ENCODE assay signal across 14 cellular contexts in the genomic region with DNA sequence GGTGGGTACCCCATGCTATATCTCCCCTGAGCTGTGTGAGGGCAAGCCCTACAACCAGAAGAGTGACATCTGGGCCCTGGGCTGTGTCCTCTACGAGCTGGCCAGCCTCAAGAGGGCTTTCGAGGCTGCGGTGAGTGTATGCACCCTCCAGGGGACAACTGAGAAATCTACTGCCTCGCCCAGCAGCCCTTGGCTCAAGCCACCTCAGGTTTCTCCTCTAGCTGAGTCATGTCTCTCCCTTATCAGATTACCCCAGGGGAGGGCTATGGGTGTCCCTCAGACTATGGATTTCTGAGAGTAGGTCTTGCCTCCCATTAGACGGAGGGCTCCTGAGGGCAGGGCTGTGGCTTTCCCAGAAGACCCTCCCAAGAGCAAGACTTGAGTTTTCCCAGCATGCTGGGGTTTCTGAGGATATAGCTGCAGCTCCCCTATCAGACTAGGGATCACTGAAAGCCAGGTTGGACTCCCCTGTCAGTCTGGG. TPM values are rescaled to one million over a fixed set of nuclear protein-coding genes. Genes with fewer than 3 reads are reported as not detected.
DNase-seq lines count a peak whose midpoint lies in the region; ATAC-seq, FAIRE-seq and TF ChIP-seq lines count a peak whose summit lies in the region.
"Had no signal": no experiment of that assay in that cellular context is flagged by ENCODE, and none has a peak within 500 bp of the region (broad histone marks: within the 10 kb centered on the region; RNA-seq: fewer than 3 reads in every experiment).

No MANE protein-coding gene starts in this region.

- no peaks in the 10 kb centered on the region for H3K27me3 ChIP-seq in SU-DHL-6 (ENCODE audit: low read length)
- H3K27me3 ChIP-seq: ovary had no signal

- no peaks in the 10 kb centered on the region for H3K79me2 ChIP-seq in SU-DHL-6 (ENCODE audit: insufficient read depth, low read length)

- no peak for TF ChIP-seq POLR2A in A549 (IDR thresholded peaks at IDR 0.05; ENCODE audit: low read length)

- no peak for FAIRE-seq in A549 (lab: Jason Lieb, UNC)
- FAIRE-seq in kidney (lab: Jason Lieb, UNC): no peak

- no peak for TF ChIP-seq EP300 in A549 (IDR thresholded peaks at IDR 0.05)

- H3K9ac ChIP-seq in SU-DHL-6 (ENCODE audit: low read length) (no peak overlapping the region), kidney (ENCODE audit: low read length in 2 of 2) (no peak overlapping the region)

- DNase-seq in A549 (ENCODE audit: low read depth in 1 of 2, low spot score in 1 of 2) (peak in 1 of 2 experiments; percentile 56), kidney (peak; percentile 60), mesenteric fat pad (ENCODE audit: low spot score) (no peak)
- DNase-seq in activated T-cell treated with anti-CD3 and anti-CD28 coated beads, Interleukin-2, amount 50 U/mL, for 4 hours: no peak
- DNase-seq in activated CD4-positive, CD25-positive, alpha-beta regulatory T cell (lab: John Stamatoyannopoulos, UW): no peak
- DNase-seq: activated CD8-positive, alpha-beta T cell treated with anti-CD3 and anti-CD28 coated beads, Interleukin-2, amount 10 ng/mL, durations not matched to agents 7 days and 5 days; left cardiac atrium; NCI-H1417; NCI-H2227 treated with DMSO at 0.1 percent for 48 hours; ovary had no signal

- CTCF ChIA-PET in A549 (lab: Yijun Ruan, JAX): interaction anchor here (1.2 to 17.5 kb wide), 4 partner anchors 9 to 168 kb away, joined by 3 to 977 read pairs (median 20); a partner anchor contains a TSS

- H3K9me3 ChIP-seq in A549: peaks cover 2% of the 10 kb centered on the region
- H3K9me3 ChIP-seq in SU-DHL-6 (ENCODE audit: insufficient read depth, low read length): peaks cover 6% of the 10 kb centered on the region; the same call in 1 of the 2 replicates
- H3K9me3 ChIP-seq in kidney (ENCODE audit: control insufficient read depth in 1 of 2, low read length in 2 of 2): no peaks in the 10 kb centered on the region
- H3K9me3 ChIP-seq: ovary had no signal

- TF ChIP-seq CTCF in A549 (IDR thresholded peaks at IDR 0.05) (no peak), GM12872 (IDR thresholded peaks at IDR 0.05; ENCODE audit: insufficient read depth, low read depth, low read length) (0 out of 3 replicates have a peak, but pooled peaks have one; percentile 2), SU-DHL-6 (IDR thresholded peaks at IDR 0.05; ENCODE audit: insufficient read depth, low read length, poor library complexity, severe bottlenecking) (no peak), kidney (IDR thresholded peaks at IDR 0.05; ENCODE audit: borderline replicate concordance, extremely low read depth, insufficient read depth) (no peak)

- 38% methylated on average over 5 of the region's 5 CpGs for WGBS in A549 (ENCODE audit: missing lambda C conversion rate)

- no peak overlapping the region for H2AFZ ChIP-seq in SU-DHL-6 (ENCODE audit: low read depth, low read length, severe bottlenecking)

- no peak for TF ChIP-seq RAD21 in A549 (conservative IDR thresholded peaks at IDR 0.05 in 1 of 2, IDR thresholded peaks at IDR 0.05 in 1 of 2)

- no peaks in the 10 kb centered on the region for H4K20me1 ChIP-seq in SU-DHL-6 (ENCODE audit: low read depth, low read length)

- ATAC-seq in A549: peak; percentile 73 to 76
- ATAC-seq in activated T-cell treated with anti-CD3 and anti-CD28 coated beads, Interleukin-2, amount 50 U/mL, for 4 hours: no peak
- no peak for ATAC-seq in HG02571 (IDR thresholded peaks at IDR 0.05; ENCODE audit: unreplicated experiment)
- ATAC-seq: activated CD8-positive, alpha-beta T cell treated with anti-CD3 and anti-CD28 coated beads, Interleukin-2, amount 10 ng/mL, durations not matched to agents 7 days and 5 days; left cardiac atrium had no signal

- H3K4me3 Mint-ChIP-seq in activated T-cell treated with anti-CD3 and anti-CD28 coated beads, Interleukin-2, amount 50 U/mL, for 4 hours: no peak overlapping the region
- H3K4me3 Mint-ChIP-seq: activated CD8-positive, alpha-beta T cell treated with anti-CD3 and anti-CD28 coated beads, Interleukin-2, amount 10 ng/mL, durations not matched to agents 7 days and 5 days had no signal

- H3K4me1 ChIP-seq in A549 (peaks cover 9% of the 10 kb centered on the region), kidney (ENCODE audit: control insufficient read depth in 1 of 2, insufficient read depth in 1 of 2, low read depth in 1 of 2, low read length in 2 of 2) (no peaks in the 10 kb centered on the region)

- H3K36me3 ChIP-seq in SU-DHL-6 (ENCODE audit: low read length) (peaks cover 10% of the 10 kb centered on the region; the same call in 1 of the 2 replicates), kidney (ENCODE audit: control insufficient read depth in 1 of 2, insufficient read depth in 2 of 2, low read length in 2 of 2) (peaks cover 0 to 2% of the 10 kb centered on the region in 2 donors)
- H3K36me3 ChIP-seq: ovary had no signal

- H3K9me2 ChIP-seq in SU-DHL-6 (replicated peaks; ENCODE audit: insufficient read depth, low read length): no peaks in the 10 kb centered on the region

- peaks cover 40% of the 10 kb centered on the region for H3F3A ChIP-seq in SU-DHL-6 (ENCODE audit: insufficient read depth)

- POLR2A ChIA-PET in A549 (lab: Yijun Ruan, JAX): interaction anchor here (0.9 to 1.5 kb wide), 2 partner anchors 8 to 9 kb away, joined by 5 to 10 read pairs; a partner anchor contains a TSS

- intact Hi-C loops in kidney (cut with DNase I): no loop called here

- H3K4me2 ChIP-seq in A549 (peak overlapping the region; percentile 23; the same call in 1 of the 3 replicates), SU-DHL-6 (ENCODE audit: low read depth, low read length, poor library complexity, severe bottlenecking) (no peak overlapping the region)

- H3K4me3 ChIP-seq in A549 (no peak overlapping the region), SU-DHL-6 (ENCODE audit: insufficient read depth, low read length, poor library complexity, severe bottlenecking) (no peak overlapping the region), kidney (ENCODE audit: low read length in 2 of 2) (no peak overlapping the region)
- H3K4me3 ChIP-seq: ovary had no signal

- H3K4me1 Mint-ChIP-seq in activated T-cell treated with anti-CD3 and anti-CD28 coated beads, Interleukin-2, amount 50 U/mL, for 4 hours (ENCODE audit: low read depth): peaks cover 19% of the 10 kb centered on the region

- no peaks in the 10 kb centered on the region for H3K27me3 Mint-ChIP-seq in activated T-cell treated with anti-CD3 and anti-CD28 coated beads, Interleukin-2, amount 50 U/mL, for 4 hours (ENCODE audit: low read depth)

- H3K9me3 Mint-ChIP-seq in activated T-cell treated with anti-CD3 and anti-CD28 coated beads, Interleukin-2, amount 50 U/mL, for 4 hours: no peaks in the 10 kb centered on the region

- H3K27ac ChIP-seq in A549 (peak overlapping the region; percentile 2 to 73; a peak in 3 of 6 replicates), SU-DHL-6 (ENCODE audit: low read depth, low read length) (peak overlapping the region; percentile 70), kidney (ENCODE audit: low read depth in 2 of 2, low read length in 2 of 2) (no peak overlapping the region)
- H3K27ac ChIP-seq: HL-60, ovary had no signal

- peaks cover 6% of the 10 kb centered on the region for H3K36me3 Mint-ChIP-seq in activated T-cell treated with anti-CD3 and anti-CD28 coated beads, Interleukin-2, amount 50 U/mL, for 4 hours (ENCODE audit: insufficient read depth)

RNA-seq across cellular contexts. Expression of a gene that starts 6.7 kb away (rescaled TPM):
- polyA plus RNA-seq in A549 (2011; rRNA removed) (5.1 and 7.7 TPM in 2 replicates), A549 (2017; fragmentation: RNase III; extraction: RNeasy Plus Mini Kit Qiagen cat#74134 plus additional on column Dnase treatment) (4.2 to 5.8 TPM (median 5.3 TPM) in 3 replicates), kidney (ENCODE audit: insufficient read depth, low read depth, low replicate concordance) (4.7 TPM)
- 7.1 and 7.7 TPM in 2 replicates for polyA plus RNA-seq in A549 (2012; cell fraction: cytosol; rRNA removed)
- 18.7 and 22.2 TPM in 2 replicates for polyA plus RNA-seq in A549 (2012; cell fraction: nucleus; rRNA removed)
- 11.4 and 16.4 TPM in 2 replicates for polyA minus RNA-seq in A549 (2011; rRNA and poly(A)+ RNA removed)
- total RNA-seq in kidney (20.6 TPM), mesenteric fat pad (2.3 TPM)
- total RNA-seq in activated T-cell treated with anti-CD3 and anti-CD28 coated beads, Interleukin-2, amount 50 U/mL, for 4 hours: 1 to 10 TPM; 5.8 to 7.7 (median 7.6) TPM

RNA-seq across cellular contexts. Expression of a gene that starts 8.5 kb away (rescaled TPM):
- polyA plus RNA-seq in A549 (2011; rRNA removed) (64.0 and 70.2 TPM in 2 replicates), A549 (2017; fragmentation: RNase III; extraction: RNeasy Plus Mini Kit Qiagen cat#74134 plus additional on column Dnase treatment) (65.0 to 68.2 TPM (median 66.0 TPM) in 3 replicates), kidney (ENCODE audit: insufficient read depth, low read depth, low replicate concordance) (53.4 TPM)
- 126 and 156 TPM in 2 replicates for polyA plus RNA-seq in A549 (2012; cell fraction: cytosol; rRNA removed)
- 492 and 652 TPM in 2 replicates for polyA plus RNA-seq in A549 (2012; cell fraction: nucleus; rRNA removed)
- polyA minus RNA-seq in A549 (2011; rRNA and poly(A)+ RNA removed): 215 and 259 TPM in 2 replicates
- total RNA-seq in kidney (118 TPM), mesenteric fat pad (17.5 TPM)
- total RNA-seq in activated T-cell treated with anti-CD3 and anti-CD28 coated beads, Interleukin-2, amount 50 U/mL, for 4 hours: 100 to 1,000 TPM; 221 to 247 (median 229) TPM

RNA-seq across cellular contexts. Expression of a gene that starts 9.2 kb away (rescaled TPM):
- polyA plus RNA-seq in A549 (2011; rRNA removed): 83.3 and 86.7 TPM in 2 replicates
- 102 and 124 TPM in 2 replicates for polyA plus RNA-seq in A549 (2012; cell fraction: cytosol; rRNA removed)
- 56.4 and 64.3 TPM in 2 replicates for polyA plus RNA-seq in A549 (2012; cell fraction: nucleus; rRNA removed)
- polyA plus RNA-seq in A549 (2017; fragmentation: RNase III; extraction: RNeasy Plus Mini Kit Qiagen cat#74134 plus additional on column Dnase treatment): 36.7 to 43.9 TPM (median 37.7 TPM) in 3 replicates
- 55.9 and 70.3 TPM in 2 replicates for polyA minus RNA-seq in A549 (2011; rRNA and poly(A)+ RNA removed)
- 25.3 TPM for total RNA-seq in kidney
- polyA plus RNA-seq in kidney (ENCODE audit: insufficient read depth, low read depth, low replicate concordance): 30.0 TPM
- 3.4 TPM for total RNA-seq in mesenteric fat pad
- 10 to 100 TPM; 20.8 to 28.5 (median 23.8) TPM for total RNA-seq in activated T-cell treated with anti-CD3 and anti-CD28 coated beads, Interleukin-2, amount 50 U/mL, for 4 hours

RNA-seq across cellular contexts. Expression of a gene that starts 15.5 kb away (rescaled TPM):
- 2,521 and 2,887 TPM in 2 replicates for polyA plus RNA-seq in A549 (2011; rRNA removed)
- polyA plus RNA-seq in A549 (2012; cell fraction: cytosol; rRNA removed): 981 and 1,405 TPM in 2 replicates
- polyA plus RNA-seq in A549 (2012; cell fraction: nucleus; rRNA removed): 284 and 498 TPM in 2 replicates
- polyA plus RNA-seq in A549 (2017; fragmentation: RNase III; extraction: RNeasy Plus Mini Kit Qiagen cat#74134 plus additional on column Dnase treatment): 1,026 to 1,151 TPM (median 1,061 TPM) in 3 replicates
- polyA minus RNA-seq in A549 (2011; rRNA and poly(A)+ RNA removed): 955 and 1,173 TPM in 2 replicates
- total RNA-seq in kidney: 1,188 TPM
- polyA plus RNA-seq in kidney (ENCODE audit: insufficient read depth, low read depth, low replicate concordance): 1,159 TPM
- total RNA-seq in mesenteric fat pad: 1,078 TPM
- total RNA-seq in activated T-cell treated with anti-CD3 and anti-CD28 coated beads, Interleukin-2, amount 50 U/mL, for 4 hours: 1,000 to 10,000 TPM; 2,218 to 2,392 (median 2,312) TPM

RNA-seq across cellular contexts. Expression of a gene that starts 17.6 kb away (rescaled TPM):
- polyA plus RNA-seq in A549 (2011; rRNA removed): 288 and 328 TPM in 2 replicates
- polyA plus RNA-seq in A549 (2012; cell fraction: cytosol; rRNA removed): 306 and 359 TPM in 2 replicates
- 404 and 498 TPM in 2 replicates for polyA plus RNA-seq in A549 (2012; cell fraction: nucleus; rRNA removed)
- polyA plus RNA-seq in A549 (2017; fragmentation: RNase III; extraction: RNeasy Plus Mini Kit Qiagen cat#74134 plus additional on column Dnase treatment): 207 to 212 TPM (median 211 TPM) in 3 replicates
- polyA minus RNA-seq in A549 (2011; rRNA and poly(A)+ RNA removed): 241 and 290 TPM in 2 replicates
- 119 TPM for total RNA-seq in kidney
- 128 TPM for polyA plus RNA-seq in kidney (ENCODE audit: insufficient read depth, low read depth, low replicate concordance)
- 43.3 TPM for total RNA-seq in mesenteric fat pad
- total RNA-seq in activated T-cell treated with anti-CD3 and anti-CD28 coated beads, Interleukin-2, amount 50 U/mL, for 4 hours: 100 to 1,000 TPM in 1 of 3 donors, 10 to 100 TPM in 2; 11.3 to 100 (median 14.1) TPM

Comparison
In these comparisons a context has a peak if more than half of its experiments do, and no peak if none do; other contexts are left out.
1. ATAC-seq: peak in A549 (2 of 2); none in activated T-cell treated with anti-CD3 and anti-CD28 coated beads, Interleukin-2, amount 50 U/mL, for 4 hours (0 of 2) and HG02571 (single experiment).
2. H3K27ac ChIP-seq: peak in A549 (2 of 2) and SU-DHL-6 (single experiment); none in kidney (0 of 2).